8 cellular contexts compared by ENCODE assay signal in the genomic region with DNA sequence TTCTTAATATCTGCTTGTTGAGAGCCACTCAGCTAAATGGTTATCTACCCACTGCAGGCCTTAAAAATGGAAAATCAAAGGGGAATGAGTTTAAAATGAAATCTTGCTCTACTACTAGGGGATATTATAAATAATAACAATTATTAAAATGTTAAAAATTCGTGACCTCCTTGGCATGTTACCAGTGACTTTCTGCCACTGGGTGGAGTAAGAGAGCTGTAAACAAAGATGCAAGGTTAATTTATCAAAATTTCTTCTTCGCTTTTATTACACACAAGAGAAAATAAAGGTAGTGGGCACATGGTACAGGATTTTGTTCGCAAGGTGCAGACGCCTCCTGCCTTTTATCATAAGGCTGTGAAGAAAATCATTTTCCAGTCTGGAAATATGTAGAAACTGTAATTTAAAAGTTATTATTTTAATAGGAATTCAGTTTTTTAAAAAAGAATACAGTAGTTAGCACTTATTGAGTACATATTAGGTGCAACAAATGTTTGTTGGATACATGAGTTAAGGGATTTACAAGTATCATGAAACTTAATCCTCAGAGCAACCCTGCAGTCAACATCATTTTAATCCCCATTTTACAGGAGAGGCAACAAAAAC.
DNase-seq lines count a peak whose midpoint lies in the region; ATAC-seq and TF ChIP-seq lines count a peak whose summit lies in the region.

No MANE protein-coding gene starts in this region.

- DNase-seq in NCI-H1417 (lab: John Stamatoyannopoulos, UW) = peak in 2 of 3 experiments; percentile 1 to 50
- no peak for DNase-seq in NCI-H1417 treated with DMSO at 0.1 percent for 48 hours (lab: John Stamatoyannopoulos, UW)
- DNase-seq in Karpas-422 = peak; percentile 75
- DNase-seq in body of pancreas = peak in 2 of 4 donors; percentile 18 to 23
- DNase-seq in midbrain (lab: John Stamatoyannopoulos, UW) = peak; percentile 24
- no peak for DNase-seq in middle frontal gyrus (ENCODE audit: extremely low spot score, low spot score)

- intact Hi-C loops in body of pancreas (cut with DNase I) = no loop called here

- no peak overlapping the region for H2AFZ ChIP-seq in Karpas-422 (ENCODE audit: low read length)

- H3K9me3 ChIP-seq in Karpas-422 (ENCODE audit: low read length) = no peaks in the 10 kb centered on the region
- no peaks in the 10 kb centered on the region for H3K9me3 ChIP-seq in body of pancreas

- H3K27ac ChIP-seq in Karpas-422 (ENCODE audit: low read length) (no peak overlapping the region), body of pancreas (no peak overlapping the region)

- H3K4me3 ChIP-seq in Karpas-422 (ENCODE audit: low read length) (no peak overlapping the region), body of pancreas (no peak overlapping the region)

- no peak for ATAC-seq in body of pancreas
- ATAC-seq in HG03378 (IDR thresholded peaks at IDR 0.05; ENCODE audit: unreplicated experiment) = no peak
- ATAC-seq in GM21576 (IDR thresholded peaks at IDR 0.05; ENCODE audit: unreplicated experiment) = no peak

- no peaks in the 10 kb centered on the region for H3K27me3 ChIP-seq in Karpas-422 (ENCODE audit: low read length)
- no peaks in the 10 kb centered on the region for H3K27me3 ChIP-seq in body of pancreas

- no peak overlapping the region for H3K4me2 ChIP-seq in Karpas-422 (ENCODE audit: low read depth, low read length, poor library complexity, severe bottlenecking)

- H4K20me1 ChIP-seq in Karpas-422 (ENCODE audit: insufficient read depth, low read depth, low read length) = no peaks in the 10 kb centered on the region

- TF ChIP-seq CTCF in body of pancreas (IDR thresholded peaks at IDR 0.05) = peak; percentile 53 to 73 (median 67)

- WGBS in body of pancreas, 2 donors = 24 to 39% methylated on average over 4 of the region's 4 CpGs

- no peaks in the 10 kb centered on the region for H3K79me2 ChIP-seq in Karpas-422 (ENCODE audit: low read length)

- no peaks in the 10 kb centered on the region for H3K9me2 ChIP-seq in Karpas-422 (replicated peaks; ENCODE audit: insufficient read depth, low read length)

- TF ChIP-seq POLR2A in body of pancreas (IDR thresholded peaks at IDR 0.05) = no peak

- H3K4me1 ChIP-seq in Karpas-422 (ENCODE audit: low read length) (peaks cover 8% of the 10 kb centered on the region; the same call in 1 of the 2 replicates), body of pancreas (no peaks in the 10 kb centered on the region)

- no peak overlapping the region for H3K9ac ChIP-seq in Karpas-422 (ENCODE audit: low read length)

- H3K36me3 ChIP-seq in Karpas-422 (ENCODE audit: insufficient read depth, low read length) (no peaks in the 10 kb centered on the region), body of pancreas (replicated peaks in 1 of 2; ENCODE audit: insufficient read depth in 1 of 2, low read depth in 2 of 2) (no peaks in the 10 kb centered on the region)

Comparison
In these comparisons a context has a peak if more than half of its experiments do, and no peak if none do; other contexts are left out.
1. DNase-seq: peak in NCI-H1417 (2 of 3), Karpas-422 (single experiment) and midbrain (single experiment); none in NCI-H1417 treated with DMSO at 0.1 percent for 48 hours (single experiment) and middle frontal gyrus (single experiment).